Comparison of ENCODE assay signal across 11 cellular contexts in the genomic region with DNA sequence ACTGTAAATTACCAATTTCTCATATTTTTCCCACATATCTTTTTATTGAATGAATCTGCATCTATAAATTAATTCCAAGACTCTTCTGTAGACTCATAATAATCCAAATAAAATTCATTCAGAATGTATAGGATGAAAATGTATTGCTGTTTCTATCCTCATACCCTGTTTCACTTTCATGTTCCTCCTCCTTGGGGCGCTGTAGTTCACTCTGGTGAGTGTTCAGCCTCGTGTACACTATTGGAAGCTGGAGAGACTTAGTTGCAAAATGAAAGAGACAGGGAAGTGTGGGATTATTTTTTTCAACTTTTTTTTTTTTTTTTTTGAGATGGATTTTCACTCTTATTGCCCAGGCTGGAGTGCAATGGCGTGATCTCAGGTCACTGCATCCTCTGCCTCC.
DNase-seq lines count a peak whose midpoint lies in the region; ATAC-seq and TF ChIP-seq lines count a peak whose summit lies in the region.
"Had no signal": no experiment of that assay in that cellular context is flagged by ENCODE, and none has a peak within 500 bp of the region (broad histone marks: within the 10 kb centered on the region; RNA-seq: fewer than 3 reads in every experiment).

No MANE protein-coding gene starts in this region.

- H3K36me3 ChIP-seq in KMS-11 (ENCODE audit: insufficient read depth) (no peaks in the 10 kb centered on the region), smooth muscle cell (ENCODE audit: low read depth) (no peaks in the 10 kb centered on the region), ascending aorta (no peaks in the 10 kb centered on the region)

- in situ Hi-C loops in astrocyte of the spinal cord (cut with HindIII; ENCODE audit: low sequenced_read_pairs): no loop called here

- no peaks in the 10 kb centered on the region for H3F3A ChIP-seq in smooth muscle cell (ENCODE audit: low read depth)

- peaks cover 4% of the 10 kb centered on the region for H3K4me1 ChIP-seq in KMS-11 (ENCODE audit: low read depth, poor library complexity, severe bottlenecking)
- H3K4me1 ChIP-seq in smooth muscle cell (ENCODE audit: low read depth): no peaks in the 10 kb centered on the region
- H3K4me1 ChIP-seq in ascending aorta: no peaks in the 10 kb centered on the region

- H3K79me2 ChIP-seq in KMS-11 (ENCODE audit: insufficient read depth, low read depth): no peaks in the 10 kb centered on the region
- no peaks in the 10 kb centered on the region for H3K79me2 ChIP-seq in smooth muscle cell (ENCODE audit: low read depth)

- no peaks in the 10 kb centered on the region for H3K27me3 ChIP-seq in KMS-11 (ENCODE audit: insufficient read depth, low read depth)
- H3K27me3 ChIP-seq in smooth muscle cell (ENCODE audit: low read depth): no peaks in the 10 kb centered on the region
- no peaks in the 10 kb centered on the region for H3K27me3 ChIP-seq in ascending aorta

- intact Hi-C loops in ascending aorta (cut with DNase I): loop anchor here (5.0 kb wide), 1 partner anchor 1983 kb away; no protein-coding TSS in a partner anchor

- no peak overlapping the region for H2AFZ ChIP-seq in KMS-11 (ENCODE audit: low read depth)
- no peak overlapping the region for H2AFZ ChIP-seq in smooth muscle cell (ENCODE audit: low read depth)

- no peak for ATAC-seq in HG03457 (IDR thresholded peaks at IDR 0.05; ENCODE audit: unreplicated experiment)

- H3K9ac ChIP-seq in KMS-11: no peak overlapping the region
- H3K9ac ChIP-seq in smooth muscle cell (ENCODE audit: low read depth): no peak overlapping the region

- H3K4me3 ChIP-seq in KMS-11 (IDR thresholded peaks at IDR 0.05; ENCODE audit: insufficient read depth, low read depth, low read length) (no peak overlapping the region), astrocyte of the spinal cord (ENCODE audit: low read depth, low read length) (no peak overlapping the region), smooth muscle cell (no peak overlapping the region), ascending aorta (no peak overlapping the region)

- H3K27ac ChIP-seq in KMS-11 (no peak overlapping the region), smooth muscle cell (ENCODE audit: low read depth) (no peak overlapping the region), ascending aorta (no peak overlapping the region)
- H3K27ac ChIP-seq: epithelial cell of prostate had no signal

- 44% methylated on average over 3 of the region's 3 CpGs for WGBS in smooth muscle cell (ENCODE audit: low lambda C conversion rate)

- peak; percentile 1 for DNase-seq in activated CD4-positive, alpha-beta T cell treated with anti-CD3 and anti-CD28 coated beads for 48 hours
- DNase-seq in activated CD4-positive, alpha-beta T cell treated with anti-CD3 and anti-CD28 coated beads for 4 hours: no peak
- DNase-seq in astrocyte of the spinal cord (ENCODE audit: low read depth, low spot score): no peak
- DNase-seq in smooth muscle cell (lab: John Stamatoyannopoulos, UW; ENCODE audit: unreplicated experiment): no peak
- DNase-seq in epidermal melanocyte (ENCODE audit: insufficient read length, low spot score): no peak
- DNase-seq in ascending aorta (ENCODE audit: low spot score in 2 of 2): no peak
- DNase-seq: CD4-positive, alpha-beta memory T cell; stimulated activated naive CD4-positive, alpha-beta T cell had no signal

- H3K9me3 ChIP-seq in smooth muscle cell (replicated peaks; ENCODE audit: low read depth) (no peaks in the 10 kb centered on the region), ascending aorta (peaks cover 0 to 3% of the 10 kb centered on the region in 2 donors)

- no peak overlapping the region for H3K4me2 ChIP-seq in KMS-11
- H3K4me2 ChIP-seq in smooth muscle cell: no peak overlapping the region

- peak; percentile 21; the same call in 1 of the 2 replicates for TF ChIP-seq CTCF in KMS-11 (conservative IDR thresholded peaks at IDR 0.05; ENCODE audit: low read depth, low read length)
- peak; percentile 53 for TF ChIP-seq CTCF in astrocyte of the spinal cord (IDR thresholded peaks at IDR 0.05; ENCODE audit: low read depth, low read length)
- peak; percentile 41 for TF ChIP-seq CTCF in smooth muscle cell (IDR thresholded peaks at IDR 0.05; ENCODE audit: borderline replicate concordance, insufficient read depth, poor library complexity, severe bottlenecking)
- TF ChIP-seq CTCF in ascending aorta (IDR thresholded peaks at IDR 0.05): no peak

- H4K20me1 ChIP-seq in KMS-11 (ENCODE audit: insufficient read depth) (no peaks in the 10 kb centered on the region), smooth muscle cell (ENCODE audit: low read depth) (no peaks in the 10 kb centered on the region)

Comparison
In these comparisons a context has a peak if more than half of its experiments do, and no peak if none do; other contexts are left out.
1. CTCF ChIP-seq: peak in KMS-11 (single experiment), astrocyte of the spinal cord (single experiment) and smooth muscle cell (single experiment); none in ascending aorta (0 of 3).